19 cellular contexts compared by ENCODE assay signal in the genomic region with DNA sequence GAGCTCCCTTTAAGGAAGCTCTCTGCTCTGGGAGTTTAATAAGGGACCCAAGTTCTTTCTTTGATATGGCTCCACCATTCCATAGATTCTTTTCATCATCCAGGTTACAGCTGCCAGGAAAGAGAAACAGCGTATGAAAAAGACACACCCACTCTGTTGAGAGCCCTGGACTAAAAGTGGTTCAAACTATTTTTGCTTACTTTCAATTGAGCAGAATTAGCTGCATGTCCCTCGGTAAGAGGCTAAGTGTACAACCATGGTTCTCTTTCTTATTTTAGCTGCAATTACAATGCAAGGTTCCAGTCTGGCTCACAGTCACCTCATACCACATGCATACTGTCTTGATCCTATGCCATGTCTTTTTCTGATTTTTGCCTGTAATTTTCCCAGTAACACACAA.
DNase-seq lines count a peak whose midpoint lies in the region; ATAC-seq and TF ChIP-seq lines count a peak whose summit lies in the region.
"Had no signal": no experiment of that assay in that cellular context is flagged by ENCODE, and none has a peak within 500 bp of the region (broad histone marks: within the 10 kb centered on the region; RNA-seq: fewer than 3 reads in every experiment).

No MANE protein-coding gene starts in this region.

- intact Hi-C loops in left colon (cut with DNase I, micrococcal nuclease) = no loop called here

- H3K27me3 ChIP-seq in OCI-LY3 (ENCODE audit: low read depth, low read length) (no peaks in the 10 kb centered on the region), H9 (ENCODE audit: insufficient read depth, low read length) (no peaks in the 10 kb centered on the region)
- H3K27me3 ChIP-seq: BLaER1 had no signal

- no peak overlapping the region for H3K4ac ChIP-seq in H9 (ENCODE audit: low read depth, low read length)

- no peak overlapping the region for H4K5ac ChIP-seq in H9 (ENCODE audit: insufficient read length, low read depth, low read length)

- H3K9me3 Mint-ChIP-seq in H9 = peaks cover 10 to 12% of the 10 kb centered on the region in 2 experiments
- H3K9me3 Mint-ChIP-seq: CD8-positive, alpha-beta T cell had no signal

- no peak for TF ChIP-seq CTCF in OCI-LY3 (IDR thresholded peaks at IDR 0.05; ENCODE audit: low read depth, low read length)
- TF ChIP-seq CTCF in H9 (conservative IDR thresholded peaks at IDR 0.05) = no peak

- no peak overlapping the region for H3K4me3 ChIP-seq in OCI-LY3 (ENCODE audit: low read length)
- H3K4me3 ChIP-seq: BLaER1 had no signal

- H2BK15ac ChIP-seq in H9 (ENCODE audit: low read depth, low read length) = no peak overlapping the region

- no peak overlapping the region for H2BK20ac ChIP-seq in H9 (ENCODE audit: low read depth, low read length, poor library complexity, severe bottlenecking)

- H3K4me2 ChIP-seq in OCI-LY3 (ENCODE audit: low read length) = no peak overlapping the region
- H3K4me2 ChIP-seq in H9 (ENCODE audit: insufficient read depth, insufficient read length, low read length) = no peak overlapping the region
- H3K4me2 ChIP-seq: BLaER1 had no signal

- WGBS in H9 (ENCODE audit: extremely low coverage, insufficient read length, low lambda C conversion rate) = no CpG with 5 or more reads among the region's 2 CpGs

- no peaks in the 10 kb centered on the region for H3K79me1 ChIP-seq in H9 (ENCODE audit: insufficient read depth, low read depth, low read length, poor library complexity, severe bottlenecking)

- no peak overlapping the region for H3K14ac ChIP-seq in H9 (ENCODE audit: insufficient read depth, low read length)

- H3K23ac ChIP-seq in H9 (ENCODE audit: insufficient read length, low read depth, low read length) = no peak overlapping the region

- H4K8ac ChIP-seq in H9 (replicated peaks; ENCODE audit: insufficient read length, low read depth, low read length) = no peak overlapping the region

- no peak overlapping the region for H3K27ac Mint-ChIP-seq in H9
- H3K27ac Mint-ChIP-seq: CD8-positive, alpha-beta T cell had no signal

- no peaks in the 10 kb centered on the region for H3K9me3 ChIP-seq in OCI-LY3 (ENCODE audit: insufficient read depth, low read length)
- no peaks in the 10 kb centered on the region for H3K9me3 ChIP-seq in H9 (ENCODE audit: control insufficient read depth, low read depth, low read length)
- H3K9me3 ChIP-seq: BLaER1 had no signal

- H3K27ac ChIP-seq in OCI-LY3 (ENCODE audit: low read length) (no peak overlapping the region), H9 (ENCODE audit: insufficient read length, low read depth, low read length) (no peak overlapping the region)
- H3K27ac ChIP-seq: BLaER1 had no signal

- no peaks in the 10 kb centered on the region for H3K23me2 ChIP-seq in H9 (ENCODE audit: insufficient read length, low read depth, low read length, poor library complexity, severe bottlenecking)

- no peak overlapping the region for H2BK5ac ChIP-seq in H9 (ENCODE audit: insufficient read length, low read length)

- H3K4me3 Mint-ChIP-seq in H9 = no peak overlapping the region
- H3K4me3 Mint-ChIP-seq: CD8-positive, alpha-beta T cell had no signal

- H3K27me3 Mint-ChIP-seq in H9 (ENCODE audit: low read depth) = no peaks in the 10 kb centered on the region

- no peak overlapping the region for H3K18ac ChIP-seq in H9 (ENCODE audit: insufficient read length, low read depth, low read length)

- DNase-seq in H9 = no peak
- DNase-seq in GM03348 (ENCODE audit: low spot score) = no peak
- no peak for DNase-seq in DMS153 (lab: John Stamatoyannopoulos, UW)
- DNase-seq in left colon = no peak
- DNase-seq: CD8-positive, alpha-beta T cell; GDM1; NCI-H1417 treated with DMSO at 0.1 percent for 48 hours; NCI-H2029; NCI-H2171; NCI-H446; NCI-H69; PC-3; SW 1271 had no signal

- H3K4me1 ChIP-seq in OCI-LY3 (ENCODE audit: low read length) (peaks cover 13% of the 10 kb centered on the region), H9 (ENCODE audit: insufficient read depth, low read length) (peaks cover 4% of the 10 kb centered on the region; the same call in 1 of the 2 replicates)
- H3K4me1 ChIP-seq: BLaER1 had no signal

- H3K9ac ChIP-seq in OCI-LY3 (ENCODE audit: low read length) = no peak overlapping the region
- no peak overlapping the region for H3K9ac ChIP-seq in H9 (ENCODE audit: extremely low read depth, insufficient read length, low read length)
- H3K9ac ChIP-seq: BLaER1 had no signal

- peaks cover 13% of the 10 kb centered on the region for H3K36me3 ChIP-seq in OCI-LY3 (replicated peaks; ENCODE audit: low read depth, low read length)
- H3K36me3 ChIP-seq: BLaER1 had no signal

- peaks cover 0 to 13% (median 11%) of the 10 kb centered on the region in 3 experiments; a peak in 5 of 7 replicates for H3K36me3 Mint-ChIP-seq in H9 (ENCODE audit: insufficient read depth in 1 of 3, low read depth in 3 of 3)
- H3K36me3 Mint-ChIP-seq: CD8-positive, alpha-beta T cell had no signal

- H2BK120ac ChIP-seq in H9 (ENCODE audit: low read depth, low read length, poor library complexity, severe bottlenecking) = no peak overlapping the region

- H3K4me1 Mint-ChIP-seq in H9 = peaks cover 43 to 60% of the 10 kb centered on the region in 2 experiments

- no peak overlapping the region for H3T11ph ChIP-seq in H9 (ENCODE audit: low read length)

- H3K79me2 ChIP-seq in OCI-LY3 (ENCODE audit: low read length) (no peaks in the 10 kb centered on the region), H9 (ENCODE audit: insufficient read depth, low read length) (no peaks in the 10 kb centered on the region)

- H4K91ac ChIP-seq in H9 (ENCODE audit: insufficient read length, low read depth, low read length) = no peak overlapping the region

- H2AFZ ChIP-seq in OCI-LY3 (ENCODE audit: low read depth, low read length) (peak overlapping the region; percentile 68; the same call in 1 of the 2 replicates), H9 (ENCODE audit: low read length) (no peak overlapping the region)

- H2AK5ac ChIP-seq in H9 (ENCODE audit: insufficient read length, low read length) = no peak overlapping the region

- H4K20me1 ChIP-seq in OCI-LY3 (ENCODE audit: insufficient read depth, low read length) = no peaks in the 10 kb centered on the region
- no peaks in the 10 kb centered on the region for H4K20me1 ChIP-seq in H9 (ENCODE audit: control insufficient read depth, insufficient read depth, insufficient read length)
- H4K20me1 ChIP-seq: BLaER1 had no signal

- no peak overlapping the region for H3K56ac ChIP-seq in H9 (ENCODE audit: insufficient read length, low read depth, low read length)

- no peak overlapping the region for H2BK12ac ChIP-seq in H9 (ENCODE audit: insufficient read length, low read depth, low read length)

- peak; percentile 60 for ATAC-seq in GM18498 (IDR thresholded peaks at IDR 0.05; ENCODE audit: unreplicated experiment)
- ATAC-seq in GM18909 (IDR thresholded peaks at IDR 0.05; ENCODE audit: poor library complexity, unreplicated experiment) = peak; percentile 57
- ATAC-seq in HG02759 (IDR thresholded peaks at IDR 0.05; ENCODE audit: unreplicated experiment) = peak; percentile 69
- ATAC-seq in left colon = no peak
- ATAC-seq: CD8-positive, alpha-beta T cell; HCT116; PC-3 had no signal
